In genomic region chr13:99968521-99969367, GRCh38 we compare ENCODE assay signal across 8 cellular contexts. TPM values are rescaled to one million over a fixed set of nuclear protein-coding genes. Genes with fewer than 3 reads are reported as not detected.
DNase-seq lines count a peak whose midpoint lies in the region; ATAC-seq and TF ChIP-seq lines count a peak whose summit lies in the region.

No MANE protein-coding gene starts in this region.

- ATAC-seq in GM19395 (IDR thresholded peaks at IDR 0.05; ENCODE audit: unreplicated experiment), result no peak

- H3K9ac ChIP-seq in NT2/D1 (ENCODE audit: insufficient read length, low read depth), result peak overlapping the region; percentile 82

- H3K36me3 ChIP-seq in NT2/D1 (ENCODE audit: insufficient read depth, insufficient read length, low read length), result peaks cover 6% of the 10 kb centered on the region
- H3K36me3 ChIP-seq in ovary, result no peaks in the 10 kb centered on the region

- no peak for TF ChIP-seq POLR2A in ovary (IDR thresholded peaks at IDR 0.05)

- TF ChIP-seq EP300 in ovary (IDR thresholded peaks at IDR 0.05), result no peak

- H3K9me3 Mint-ChIP-seq in endothelial cell (ENCODE audit: unreplicated experiment), result no peaks in the 10 kb centered on the region

- H3K36me3 Mint-ChIP-seq in endothelial cell (ENCODE audit: low read depth, unreplicated experiment), result no peaks in the 10 kb centered on the region

- peaks cover 32% of the 10 kb centered on the region for H3K27me3 Mint-ChIP-seq in endothelial cell (ENCODE audit: unreplicated experiment)

- H3K4me3 ChIP-seq in NT2/D1 (ENCODE audit: insufficient read length, low read depth), result peak overlapping the region; percentile 75
- peak overlapping the region; percentile 14 for H3K4me3 ChIP-seq in ovary

- H3K4me1 ChIP-seq in NT2/D1 (ENCODE audit: insufficient read depth, insufficient read length) (peaks cover 9% of the 10 kb centered on the region), ovary (ENCODE audit: insufficient read depth) (peaks cover 5% of the 10 kb centered on the region)

- H3K27me3 ChIP-seq in NT2/D1 (ENCODE audit: insufficient read depth, insufficient read length) (peaks cover 53% of the 10 kb centered on the region), ovary (peaks cover 22% of the 10 kb centered on the region)

- intact Hi-C loops in ovary (cut with DNase I), result no loop called here

- H3K9me3 ChIP-seq in NT2/D1 (ENCODE audit: insufficient read depth, low read length), result no peaks in the 10 kb centered on the region
- no peaks in the 10 kb centered on the region for H3K9me3 ChIP-seq in ovary

- 3 to 4% (median 4%) methylated on average over 61 to 73 of the region's 73 CpGs for WGBS in ovary, 3 donors

- DNase-seq in D341Med (ENCODE audit: low spot score) (peak; percentile 75), NT2/D1 (ENCODE audit: low read depth, low spot score) (no peak), endothelial cell (ENCODE audit: low spot score) (peak; percentile 58), ovary (peak in 1 of 5 donors; percentile 14), cerebellum (ENCODE audit: low spot score) (no peak), mucosa of gallbladder (ENCODE audit: low spot score) (no peak), RWPE1 (ENCODE audit: low spot score) (no peak)

- H3K27ac ChIP-seq in ovary, result no peak overlapping the region
- H3K27ac ChIP-seq in RWPE1, result no peak overlapping the region

- POLR2A ChIA-PET in RWPE1 (lab: Yijun Ruan, JAX; ENCODE audit: low non-redundant PET), result no interaction called here

- H3K4me1 Mint-ChIP-seq in endothelial cell (ENCODE audit: unreplicated experiment), result peaks cover 28% of the 10 kb centered on the region

- no peak for TF ChIP-seq CTCF in endothelial cell (IDR thresholded peaks at IDR 0.05; ENCODE audit: unreplicated experiment)
- TF ChIP-seq CTCF in ovary (IDR thresholded peaks at IDR 0.05), result no peak
- no peak for TF ChIP-seq CTCF in RWPE1 (conservative IDR thresholded peaks at IDR 0.05; ENCODE audit: low read depth)

- peak overlapping the region; percentile 92 for H3K4me3 Mint-ChIP-seq in endothelial cell (ENCODE audit: unreplicated experiment)

- H3K27ac Mint-ChIP-seq in endothelial cell (ENCODE audit: unreplicated experiment), result peak overlapping the region; percentile 75

- CTCF ChIA-PET in RWPE1 (lab: Yijun Ruan, JAX), result no interaction called here

RNA-seq across cellular contexts. Expression of gene ZIC5, which starts 2.8 kb away (rescaled TPM):
- total RNA-seq in endothelial cell (ENCODE audit: unreplicated experiment) (0.10 TPM), ovary (under 1 TPM in 2 of 7 donors, not detected in 5; 0.10 to 0.11 TPM), cerebellum (33.5 TPM), mucosa of gallbladder (0.03 TPM)
- not detected for polyA plus RNA-seq in ovary

RNA-seq across cellular contexts. Expression of gene ZIC2, which starts 12.8 kb away (rescaled TPM):
- total RNA-seq in endothelial cell (ENCODE audit: unreplicated experiment) (3.8 TPM), ovary (under 1 TPM in 1 of 7 donors, not detected in 6; 0.36 TPM), cerebellum (79.8 TPM), mucosa of gallbladder (0.23 TPM)
- under 1 TPM; 0.02 to 0.07 TPM for polyA plus RNA-seq in ovary

Comparison
In these comparisons a context has a peak if more than half of its experiments do, and no peak if none do; other contexts are left out.
1. DNase-seq: peak in D341Med (single experiment) and endothelial cell (single experiment); none in NT2/D1 (single experiment), cerebellum (single experiment), mucosa of gallbladder (single experiment) and RWPE1 (single experiment).
2. RNA of gene ZIC5, which starts 2.8 kb away (total RNA-seq): 33.5 TPM in cerebellum (single experiment); 0.10 TPM in endothelial cell (single experiment), 0.03 TPM in mucosa of gallbladder (single experiment) and 0.10 to 0.11 TPM in ovary; every median in the first group is over 10 times any median in the second.
3. RNA of gene ZIC2, which starts 12.8 kb away (total RNA-seq): 79.8 TPM in cerebellum (single experiment); 3.8 TPM in endothelial cell (single experiment), 0.23 TPM in mucosa of gallbladder (single experiment) and 0.36 TPM in ovary; every median in the first group is over 10 times any median in the second.